ENCODE assay signal across 8 cellular contexts in genomic region chr10:132616170-132616994, GRCh38.
A peak's percentile ranks its signal among the peaks of the same experiment; 100 is the strongest.
DNase-seq lines count a peak whose midpoint lies in the region; ATAC-seq and TF ChIP-seq lines count a peak whose summit lies in the region.
"Had no signal": no experiment of that assay in that cellular context is flagged by ENCODE, and none has a peak within 500 bp of the region (broad histone marks: within the 10 kb centered on the region; RNA-seq: fewer than 3 reads in every experiment).

No MANE protein-coding gene starts in this region.

- peak; percentile 36 to 49 for DNase-seq in activated CD4-positive, alpha-beta T cell treated with anti-CD3 and anti-CD28 coated beads for 4 hours
- DNase-seq in activated gamma-delta T cell treated with anti-CD3 and anti-CD28 coated beads, Interleukin-2, amount 50 U/mL, for 16 hours (ENCODE audit: low read depth), result peak; percentile 49
- DNase-seq in suprapubic skin (ENCODE audit: low spot score in 2 of 2), result peak; percentile 58 to 63
- no peak for DNase-seq in hippocampal formation (lab: John Stamatoyannopoulos, UW)

- H3K9me3 ChIP-seq in neutrophil (no peaks in the 10 kb centered on the region), suprapubic skin (peaks cover 5% of the 10 kb centered on the region)

- H3K27me3 ChIP-seq in neutrophil, result no peaks in the 10 kb centered on the region
- no peaks in the 10 kb centered on the region for H3K27me3 ChIP-seq in suprapubic skin

- peaks cover 13% of the 10 kb centered on the region for H3K36me3 ChIP-seq in neutrophil
- H3K36me3 ChIP-seq in suprapubic skin, result no peaks in the 10 kb centered on the region

- H3K4me1 ChIP-seq in neutrophil (ENCODE audit: control insufficient read depth in 1 of 2, insufficient read depth in 1 of 2, low read depth in 1 of 2, low read length in 1 of 2) (peaks cover 20 to 30% of the 10 kb centered on the region in 2 experiments), suprapubic skin (no peaks in the 10 kb centered on the region)

- H3K27ac ChIP-seq in neutrophil (peak overlapping the region; percentile 45), suprapubic skin (no peak overlapping the region)

- TF ChIP-seq EP300 in suprapubic skin (IDR thresholded peaks at IDR 0.05), result no peak

- H3K4me3 ChIP-seq in neutrophil (ENCODE audit: low read depth in 1 of 2, low read length in 1 of 2) (no peak overlapping the region), suprapubic skin (no peak overlapping the region)

- 94% methylated on average over 28 of the region's 30 CpGs for WGBS in suprapubic skin

- ATAC-seq in GM19455 (IDR thresholded peaks at IDR 0.05; ENCODE audit: unreplicated experiment), result no peak
- ATAC-seq in HG03439 (IDR thresholded peaks at IDR 0.05; ENCODE audit: unreplicated experiment), result no peak
- ATAC-seq: HCT116 had no signal

- TF ChIP-seq CTCF in neutrophil (IDR thresholded peaks at IDR 0.05) (no peak), suprapubic skin (IDR thresholded peaks at IDR 0.05) (no peak)

- no peak for TF ChIP-seq POLR2A in suprapubic skin (IDR thresholded peaks at IDR 0.05)

Comparison
In these comparisons a context has a peak if more than half of its experiments do, and no peak if none do; other contexts are left out.
1. DNase-seq: peak in activated CD4-positive, alpha-beta T cell treated with anti-CD3 and anti-CD28 coated beads for 4 hours (2 of 2), activated gamma-delta T cell treated with anti-CD3 and anti-CD28 coated beads, Interleukin-2, amount 50 U/mL, for 16 hours (single experiment) and suprapubic skin (2 of 2); none in hippocampal formation (0 of 2).